In the genomic region with DNA sequence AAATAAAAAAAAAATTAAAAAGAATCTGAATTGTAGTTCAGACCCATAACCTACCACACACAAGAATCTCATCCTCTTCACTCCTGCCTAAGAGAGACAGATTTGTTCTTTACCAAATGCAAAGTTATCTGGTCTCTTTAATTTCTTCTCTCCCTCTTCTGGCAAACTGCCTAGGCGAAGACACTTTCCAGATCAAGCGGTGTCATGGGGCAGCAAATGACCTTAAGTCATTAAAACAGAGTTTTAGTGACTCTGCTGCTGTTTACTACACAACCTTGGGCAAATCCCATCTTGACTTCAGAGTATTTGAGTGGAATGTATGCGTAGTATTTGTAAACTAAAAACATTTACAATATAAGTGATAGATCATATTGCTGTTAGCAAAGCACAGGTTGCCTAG, we compare ENCODE assay signal across 1 cellular context.
TF ChIP-seq lines count a peak whose summit lies in the region.

No MANE protein-coding gene starts in this region.

TF ChIP-seq in GM23338, 12 proteins besides CTCF, POLR2A, EP300 and RAD21 (continued from another document):
- TF ChIP-seq, protein P1, sequence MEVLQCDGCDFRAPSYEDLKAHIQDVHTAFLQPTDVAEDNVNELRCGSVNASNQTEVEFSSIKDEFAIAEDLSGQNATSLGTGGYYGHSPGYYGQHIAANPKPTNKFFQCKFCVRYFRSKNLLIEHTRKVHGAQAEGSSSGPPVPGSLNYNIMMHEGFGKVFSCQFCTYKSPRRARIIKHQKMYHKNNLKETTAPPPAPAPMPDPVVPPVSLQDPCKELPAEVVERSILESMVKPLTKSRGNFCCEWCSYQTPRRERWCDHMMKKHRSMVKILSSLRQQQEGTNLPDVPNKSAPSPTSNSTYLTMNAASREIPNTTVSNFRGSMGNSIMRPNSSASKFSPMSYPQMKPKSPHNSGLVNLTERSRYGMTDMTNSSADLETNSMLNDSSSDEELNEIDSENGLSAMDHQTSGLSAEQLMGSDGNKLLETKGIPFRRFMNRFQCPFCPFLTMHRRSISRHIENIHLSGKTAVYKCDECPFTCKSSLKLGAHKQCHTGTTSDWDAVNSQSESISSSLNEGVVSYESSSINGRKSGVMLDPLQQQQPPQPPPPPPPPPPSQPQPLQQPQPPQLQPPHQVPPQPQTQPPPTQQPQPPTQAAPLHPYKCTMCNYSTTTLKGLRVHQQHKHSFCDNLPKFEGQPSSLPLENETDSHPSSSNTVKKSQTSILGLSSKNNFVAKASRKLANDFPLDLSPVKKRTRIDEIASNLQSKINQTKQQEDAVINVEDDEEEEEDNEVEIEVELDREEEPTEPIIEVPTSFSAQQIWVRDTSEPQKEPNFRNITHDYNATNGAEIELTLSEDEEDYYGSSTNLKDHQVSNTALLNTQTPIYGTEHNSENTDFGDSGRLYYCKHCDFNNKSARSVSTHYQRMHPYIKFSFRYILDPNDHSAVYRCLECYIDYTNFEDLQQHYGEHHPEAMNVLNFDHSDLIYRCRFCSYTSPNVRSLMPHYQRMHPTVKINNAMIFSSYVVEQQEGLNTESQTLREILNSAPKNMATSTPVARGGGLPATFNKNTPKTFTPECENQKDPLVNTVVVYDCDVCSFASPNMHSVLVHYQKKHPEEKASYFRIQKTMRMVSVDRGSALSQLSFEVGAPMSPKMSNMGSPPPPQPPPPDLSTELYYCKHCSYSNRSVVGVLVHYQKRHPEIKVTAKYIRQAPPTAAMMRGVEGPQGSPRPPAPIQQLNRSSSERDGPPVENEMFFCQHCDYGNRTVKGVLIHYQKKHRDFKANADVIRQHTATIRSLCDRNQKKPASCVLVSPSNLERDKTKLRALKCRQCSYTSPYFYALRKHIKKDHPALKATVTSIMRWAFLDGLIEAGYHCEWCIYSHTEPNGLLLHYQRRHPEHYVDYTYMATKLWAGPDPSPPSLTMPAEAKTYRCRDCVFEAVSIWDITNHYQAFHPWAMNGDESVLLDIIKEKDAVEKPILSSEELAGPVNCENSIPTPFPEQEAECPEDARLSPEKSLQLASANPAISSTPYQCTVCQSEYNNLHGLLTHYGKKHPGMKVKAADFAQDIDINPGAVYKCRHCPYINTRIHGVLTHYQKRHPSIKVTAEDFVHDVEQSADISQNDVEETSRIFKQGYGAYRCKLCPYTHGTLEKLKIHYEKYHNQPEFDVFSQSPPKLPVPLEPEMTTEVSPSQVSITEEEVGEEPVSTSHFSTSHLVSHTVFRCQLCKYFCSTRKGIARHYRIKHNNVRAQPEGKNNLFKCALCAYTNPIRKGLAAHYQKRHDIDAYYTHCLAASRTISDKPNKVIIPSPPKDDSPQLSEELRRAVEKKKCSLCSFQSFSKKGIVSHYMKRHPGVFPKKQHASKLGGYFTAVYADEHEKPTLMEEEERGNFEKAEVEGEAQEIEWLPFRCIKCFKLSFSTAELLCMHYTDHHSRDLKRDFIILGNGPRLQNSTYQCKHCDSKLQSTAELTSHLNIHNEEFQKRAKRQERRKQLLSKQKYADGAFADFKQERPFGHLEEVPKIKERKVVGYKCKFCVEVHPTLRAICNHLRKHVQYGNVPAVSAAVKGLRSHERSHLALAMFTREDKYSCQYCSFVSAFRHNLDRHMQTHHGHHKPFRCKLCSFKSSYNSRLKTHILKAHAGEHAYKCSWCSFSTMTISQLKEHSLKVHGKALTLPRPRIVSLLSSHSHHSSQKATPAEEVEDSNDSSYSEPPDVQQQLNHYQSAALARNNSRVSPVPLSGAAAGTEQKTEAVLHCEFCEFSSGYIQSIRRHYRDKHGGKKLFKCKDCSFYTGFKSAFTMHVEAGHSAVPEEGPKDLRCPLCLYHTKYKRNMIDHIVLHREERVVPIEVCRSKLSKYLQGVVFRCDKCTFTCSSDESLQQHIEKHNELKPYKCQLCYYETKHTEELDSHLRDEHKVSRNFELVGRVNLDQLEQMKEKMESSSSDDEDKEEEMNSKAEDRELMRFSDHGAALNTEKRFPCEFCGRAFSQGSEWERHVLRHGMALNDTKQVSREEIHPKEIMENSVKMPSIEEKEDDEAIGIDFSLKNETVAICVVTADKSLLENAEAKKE (CRISPR knock-in tag; IDR thresholded peaks at IDR 0.05): no peak
- TF ChIP-seq CREB1 (CRISPR knock-in tag; IDR thresholded peaks at IDR 0.05; ENCODE audit: low read depth) (no peak), EZH2 (IDR thresholded peaks at IDR 0.05; ENCODE audit: low read depth, unreplicated experiment) (no peak), NANOG (IDR thresholded peaks at IDR 0.05; ENCODE audit: borderline replicate concordance) (no peak), EZH2phosphoT487 (IDR thresholded peaks at IDR 0.05; ENCODE audit: unreplicated experiment) (no peak), JUNB (IDR thresholded peaks at IDR 0.05; ENCODE audit: unreplicated experiment) (no peak)
- TF ChIP-seq, protein P2, sequence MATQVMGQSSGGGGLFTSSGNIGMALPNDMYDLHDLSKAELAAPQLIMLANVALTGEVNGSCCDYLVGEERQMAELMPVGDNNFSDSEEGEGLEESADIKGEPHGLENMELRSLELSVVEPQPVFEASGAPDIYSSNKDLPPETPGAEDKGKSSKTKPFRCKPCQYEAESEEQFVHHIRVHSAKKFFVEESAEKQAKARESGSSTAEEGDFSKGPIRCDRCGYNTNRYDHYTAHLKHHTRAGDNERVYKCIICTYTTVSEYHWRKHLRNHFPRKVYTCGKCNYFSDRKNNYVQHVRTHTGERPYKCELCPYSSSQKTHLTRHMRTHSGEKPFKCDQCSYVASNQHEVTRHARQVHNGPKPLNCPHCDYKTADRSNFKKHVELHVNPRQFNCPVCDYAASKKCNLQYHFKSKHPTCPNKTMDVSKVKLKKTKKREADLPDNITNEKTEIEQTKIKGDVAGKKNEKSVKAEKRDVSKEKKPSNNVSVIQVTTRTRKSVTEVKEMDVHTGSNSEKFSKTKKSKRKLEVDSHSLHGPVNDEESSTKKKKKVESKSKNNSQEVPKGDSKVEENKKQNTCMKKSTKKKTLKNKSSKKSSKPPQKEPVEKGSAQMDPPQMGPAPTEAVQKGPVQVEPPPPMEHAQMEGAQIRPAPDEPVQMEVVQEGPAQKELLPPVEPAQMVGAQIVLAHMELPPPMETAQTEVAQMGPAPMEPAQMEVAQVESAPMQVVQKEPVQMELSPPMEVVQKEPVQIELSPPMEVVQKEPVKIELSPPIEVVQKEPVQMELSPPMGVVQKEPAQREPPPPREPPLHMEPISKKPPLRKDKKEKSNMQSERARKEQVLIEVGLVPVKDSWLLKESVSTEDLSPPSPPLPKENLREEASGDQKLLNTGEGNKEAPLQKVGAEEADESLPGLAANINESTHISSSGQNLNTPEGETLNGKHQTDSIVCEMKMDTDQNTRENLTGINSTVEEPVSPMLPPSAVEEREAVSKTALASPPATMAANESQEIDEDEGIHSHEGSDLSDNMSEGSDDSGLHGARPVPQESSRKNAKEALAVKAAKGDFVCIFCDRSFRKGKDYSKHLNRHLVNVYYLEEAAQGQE (IDR thresholded peaks at IDR 0.05; ENCODE audit: unreplicated experiment): no peak
